Comparison of ENCODE assay signal across 27 cellular contexts in the genomic region with DNA sequence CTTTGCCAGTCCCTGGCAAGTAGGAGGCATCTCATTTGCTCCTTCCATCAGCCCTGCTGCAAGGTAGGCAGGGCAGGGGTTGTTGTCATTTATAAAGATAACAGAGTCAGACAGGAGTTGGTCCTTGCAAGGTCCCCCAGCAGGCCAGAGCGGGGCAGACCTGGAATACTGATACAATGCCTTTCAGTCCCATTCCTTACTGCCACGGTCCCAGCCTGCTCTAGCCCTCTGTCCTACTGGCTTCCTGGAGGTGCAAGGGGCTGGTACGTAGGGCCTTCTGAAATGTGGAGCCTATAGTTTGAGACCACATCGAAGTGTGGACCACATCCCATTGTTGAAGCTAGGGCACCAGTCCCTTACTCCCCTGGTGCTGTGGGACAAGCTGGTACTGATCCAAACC. TPM values are rescaled to one million over a fixed set of nuclear protein-coding genes. Genes with fewer than 3 reads are reported as not detected.
"Had no signal": no experiment of that assay in that cellular context is flagged by ENCODE, and none has a peak within 500 bp of the region (broad histone marks: within the 10 kb centered on the region; RNA-seq: fewer than 3 reads in every experiment).

No MANE protein-coding gene starts in this region.

- H3K27ac Mint-ChIP-seq: activated CD4-positive, alpha-beta memory T cell treated with anti-CD3 and anti-CD28 coated beads, Interleukin-2, amount 10 ng/mL, durations not matched to agents 7 days and 5 days; activated naive CD4-positive, alpha-beta T cell treated with anti-CD3 and anti-CD28 coated beads, Interleukin-2, amount 50 U/mL, for 24 hours; activated T-cell treated with anti-CD3 and anti-CD28 coated beads, Interleukin-2, amount 50 U/mL, for 72 hours; activated T-helper 2 cell treated with anti-CD3 and anti-CD28 coated beads, Interferon-gamma antibody, Interleukin-2, Interleukin-4, amounts not matched to agents 10 μg/mL and 5 μg/mL and 100 μg/mL, durations not matched to agents 14 hours and 24 hours and 36 hours had no signal

- H3K4me1 ChIP-seq: ascending aorta, body of pancreas had no signal

- H3K4me1 Mint-ChIP-seq: activated CD4-positive, alpha-beta memory T cell treated with anti-CD3 and anti-CD28 coated beads, Interleukin-2, amount 10 ng/mL, durations not matched to agents 7 days and 5 days; activated naive CD4-positive, alpha-beta T cell treated with anti-CD3 and anti-CD28 coated beads, Interleukin-2, amount 50 U/mL, for 24 hours; central memory CD8-positive, alpha-beta T cell had no signal

- H3K4me3 ChIP-seq: ascending aorta, body of pancreas, MG63 had no signal

- H3K36me3 ChIP-seq: ascending aorta had no signal

- H3K27ac ChIP-seq: ascending aorta, body of pancreas, VCaP had no signal

- H3K9me3 ChIP-seq: body of pancreas had no signal

- H3K27me3 ChIP-seq: ascending aorta, body of pancreas, MG63 had no signal

- H3K36me3 Mint-ChIP-seq: activated naive CD4-positive, alpha-beta T cell treated with anti-CD3 and anti-CD28 coated beads, Interleukin-2, amount 50 U/mL, for 24 hours had no signal

- ATAC-seq: activated T-cell treated with anti-CD3 and anti-CD28 coated beads, Interleukin-2, amount 50 U/mL, for 72 hours; body of pancreas; Panc1 had no signal

- DNase-seq: activated CD4-positive, alpha-beta memory T cell treated with anti-CD3 and anti-CD28 coated beads, Interleukin-2, amount 10 ng/mL, durations not matched to agents 7 days and 5 days; activated CD4-positive, alpha-beta T cell treated with anti-CD3 and anti-CD28 coated beads, Interleukin-2, amount 50 U/mL, for 1 hour; activated CD4-positive, CD25-positive, alpha-beta regulatory T cell; activated CD8-positive, alpha-beta memory T cell treated with anti-CD3 and anti-CD28 coated beads, Interleukin-2, amount 50 U/mL, for 4 hours; activated naive CD4-positive, alpha-beta T cell; activated T-cell treated with anti-CD3 and anti-CD28 coated beads, Interleukin-2, amount 50 U/mL, for 72 hours; amniotic stem cell; body of pancreas; MG63; MV-4-11; NCI-H1092 treated with DMSO at 0.1 percent for 48 hours; NCI-H1417 treated with DMSO at 0.1 percent for 48 hours; NCI-H1694; NCI-H2029; NCI-H2107; NCI-H510A treated with DMSO at 0.1 percent for 48 hours; NCI-H69; NK-92 treated with Interleukin-12 subunit alpha and Interleukin-12 subunit beta, amount 100 ng/mL, for 24 hours; OCI-M1; SIG-M5; T-helper 1 cell had no signal

- H3K4me3 Mint-ChIP-seq: activated CD4-positive, alpha-beta memory T cell treated with anti-CD3 and anti-CD28 coated beads, Interleukin-2, amount 10 ng/mL, durations not matched to agents 7 days and 5 days; activated naive CD4-positive, alpha-beta T cell treated with anti-CD3 and anti-CD28 coated beads, Interleukin-2, amount 50 U/mL, for 24 hours; activated T-cell treated with anti-CD3 and anti-CD28 coated beads, Interleukin-2, amount 50 U/mL, for 72 hours; central memory CD8-positive, alpha-beta T cell had no signal

- H3K9me3 Mint-ChIP-seq: activated naive CD4-positive, alpha-beta T cell treated with anti-CD3 and anti-CD28 coated beads, Interleukin-2, amount 50 U/mL, for 24 hours had no signal

RNA-seq across cellular contexts. Expression of gene PITX1, which starts 42.8 kb away (rescaled TPM):
- total RNA-seq: body of pancreas had no signal
